In genomic region chr9:95516736-95517558, GRCh38 we compare ENCODE assay signal across 8 cellular contexts. TPM values are rescaled to one million over a fixed set of nuclear protein-coding genes. Genes with fewer than 3 reads are reported as not detected.
DNase-seq lines count a peak whose midpoint lies in the region; ATAC-seq, FAIRE-seq and TF ChIP-seq lines count a peak whose summit lies in the region.

TSS of gene PTCH1 (minus strand) at chr9:95516971.

- BruUV-seq in GM12878 (replicated peaks; lab: Mats Ljungman, UMichigan), result no TSS peak

- H2AFZ ChIP-seq in GM12878 (ENCODE audit: control insufficient read depth, low read depth, low read length), result no peak within 1 kb of the TSS

- CTCF ChIA-PET in RWPE1 (lab: Yijun Ruan, JAX) (no interaction called here), GM12878 (lab: Yijun Ruan, JAX) (no interaction called here)

- H3K4me3 ChIP-seq in GM12878 (peak within 1 kb of the TSS; percentile 48), iPS-11a (ENCODE audit: low read depth, low read length) (peak within 1 kb of the TSS; percentile 50), retinal pigment epithelial cell (ENCODE audit: low read length) (peak within 1 kb of the TSS; percentile 46)

- no peak for FAIRE-seq in GM12878 (lab: Jason Lieb, UNC)

- POLR2A ChIA-PET in RWPE1 (lab: Yijun Ruan, JAX; ENCODE audit: low non-redundant PET) (no interaction called here), GM12878 (lab: Charles Lee) (no interaction called here)

- no peak for ATAC-seq in GM12878

- intact Hi-C loops in GM12878 (cut with micrococcal nuclease; ENCODE audit: unreplicated experiment), result no loop called here

- no peaks in the 10 kb centered on the region for H3K79me2 ChIP-seq in GM12878 (ENCODE audit: control insufficient read depth, insufficient read depth, low read length)

- peak within 1 kb of the TSS; percentile 65 for H3K27ac ChIP-seq in RWPE1
- no peak within 1 kb of the TSS for H3K27ac ChIP-seq in GM12878 (ENCODE audit: control insufficient read depth, insufficient read depth)

- SMC1A ChIA-PET in GM12878 (lab: Charles Lee; ENCODE audit: uncharacterized antibody, unreplicated experiment), result no interaction called here

- peak within 1 kb of the TSS; percentile 73 for H3K4me2 ChIP-seq in GM12878 (ENCODE audit: control insufficient read depth, insufficient read depth)

- RAD21 ChIA-PET in GM12878 (lab: Charles Lee; ENCODE audit: unreplicated experiment), result no interaction called here

- no peaks in the 10 kb centered on the region for H4K20me1 ChIP-seq in GM12878 (ENCODE audit: control insufficient read depth, insufficient read depth)

- in situ Hi-C loops in GM12878 (cut with MboI), result no loop called here

- no peak for TF ChIP-seq EP300 in GM12878 (IDR thresholded peaks at IDR 0.05; ENCODE audit: borderline replicate concordance in 1 of 2, control insufficient read depth in 1 of 2, low read depth in 2 of 2, low read length in 2 of 2)

- DNase-seq in GM20000 (ENCODE audit: low spot score) (peak; percentile 57), RWPE1 (ENCODE audit: low spot score) (peak; percentile 65), GM12878 (ENCODE audit: low read depth, low spot score) (no peak), retinal pigment epithelial cell (ENCODE audit: low read depth) (no peak), DMS153 (lab: John Stamatoyannopoulos, UW) (no peak), COLO829 (ENCODE audit: low spot score) (no peak), NCI-H1105 treated with DMSO at 0.1 percent for 48 hours (lab: John Stamatoyannopoulos, UW) (no peak)

- WGBS in GM12878 (ENCODE audit: insufficient coverage, insufficient replicate concordance, low lambda C conversion rate, missing lambda C conversion rate), result 21% methylated on average over 62 of the region's 64 CpGs

- no peaks in the 10 kb centered on the region for H3K36me3 ChIP-seq in GM12878 (ENCODE audit: control insufficient read depth in 2 of 2, insufficient read depth in 2 of 2, low read length in 1 of 2)

- no peak for TF ChIP-seq POLR2A in GM12878 (IDR thresholded peaks at IDR 0.05; ENCODE audit: low read depth, low read length)

- H3K4me1 ChIP-seq in GM12878 (ENCODE audit: control insufficient read depth, insufficient read depth, low read length), result 0 out of 2 replicates have a peak, but pooled peaks cover under 1% of the 10 kb centered on the region

- peaks cover 9 to 12% of the 10 kb centered on the region in 2 experiments for H3K27me3 ChIP-seq in GM12878 (replicated peaks in 1 of 2; ENCODE audit: control insufficient read depth in 2 of 2, insufficient read depth in 2 of 2, low read length in 1 of 2)

- peaks cover 2% of the 10 kb centered on the region; the same call in 2 of the 3 replicates for H3K9me3 ChIP-seq in GM12878 (replicated peaks; ENCODE audit: control insufficient read depth, insufficient read depth, low read length)

- no peak for TF ChIP-seq RAD21 in GM12878 (IDR thresholded peaks at IDR 0.05; ENCODE audit: insufficient read depth, low read depth, low read length)

- TF ChIP-seq CTCF in GM20000 (IDR thresholded peaks at IDR 0.05; ENCODE audit: extremely low read depth, missing control alignments) (no peak), RWPE1 (conservative IDR thresholded peaks at IDR 0.05; ENCODE audit: low read depth) (no peak), GM12878 (IDR thresholded peaks at IDR 0.05 in 2 of 3, conservative IDR thresholded peaks at IDR 0.05 in 1 of 3; ENCODE audit: control insufficient read depth in 2 of 3, extremely low read depth in 1 of 3, insufficient read depth in 1 of 3, low read depth in 3 of 3, low read length in 3 of 3) (no peak), retinal pigment epithelial cell (conservative IDR thresholded peaks at IDR 0.05; ENCODE audit: low read depth, low read length) (no peak)

- no peak within 1 kb of the TSS for H3K9ac ChIP-seq in GM12878 (ENCODE audit: control insufficient read depth, insufficient read depth, low read length)

TF ChIP-seq in GM12878, 131 proteins besides CTCF, POLR2A, EP300 and RAD21 (continues in another document):
- TF ChIP-seq PML (IDR thresholded peaks at IDR 0.05; ENCODE audit: low read length) (no peak), ZNF207 (IDR thresholded peaks at IDR 0.05; ENCODE audit: borderline replicate concordance) (no peak), BHLHE40 (IDR thresholded peaks at IDR 0.05; ENCODE audit: borderline replicate concordance in 1 of 2, low read depth in 2 of 2, low read length in 1 of 2) (peak in 1 of 2 experiments; percentile 37; a peak in 2 of 4 replicates), HDAC6 (IDR thresholded peaks at IDR 0.05; ENCODE audit: unreplicated experiment) (no peak), RAD51 (IDR thresholded peaks at IDR 0.05) (peak; percentile 42; the same call in 1 of the 2 replicates), GABPA (IDR thresholded peaks at IDR 0.05; ENCODE audit: low read depth) (no peak), RCOR1 (conservative IDR thresholded peaks at IDR 0.05; ENCODE audit: low read depth, low read length) (no peak), KDM1A (IDR thresholded peaks at IDR 0.05; ENCODE audit: borderline replicate concordance) (no peak), ETV6 (conservative IDR thresholded peaks at IDR 0.05 in 1 of 2, IDR thresholded peaks at IDR 0.05 in 1 of 2; ENCODE audit: borderline replicate concordance in 1 of 2, low read depth in 1 of 2) (no peak), BCLAF1 (IDR thresholded peaks at IDR 0.05) (no peak), CBX5 (IDR thresholded peaks at IDR 0.05; ENCODE audit: low read depth) (no peak), POLR2AphosphoS5 (IDR thresholded peaks at IDR 0.05; ENCODE audit: low read length) (no peak)
- TF ChIP-seq, protein P1, sequence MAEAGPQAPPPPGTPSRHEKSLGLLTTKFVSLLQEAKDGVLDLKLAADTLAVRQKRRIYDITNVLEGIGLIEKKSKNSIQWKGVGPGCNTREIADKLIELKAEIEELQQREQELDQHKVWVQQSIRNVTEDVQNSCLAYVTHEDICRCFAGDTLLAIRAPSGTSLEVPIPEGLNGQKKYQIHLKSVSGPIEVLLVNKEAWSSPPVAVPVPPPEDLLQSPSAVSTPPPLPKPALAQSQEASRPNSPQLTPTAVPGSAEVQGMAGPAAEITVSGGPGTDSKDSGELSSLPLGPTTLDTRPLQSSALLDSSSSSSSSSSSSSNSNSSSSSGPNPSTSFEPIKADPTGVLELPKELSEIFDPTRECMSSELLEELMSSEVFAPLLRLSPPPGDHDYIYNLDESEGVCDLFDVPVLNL (IDR thresholded peaks at IDR 0.05; ENCODE audit: low read depth, low read length), result no peak

RNA-seq across cellular contexts. Expression of gene PTCH1, which starts in this region (rescaled TPM):
- total RNA-seq in GM12878 (2013; cell fraction: nucleolus; rRNA removed), result 8.2 and 14.4 TPM in 2 replicates
- 1.7 and 2.9 TPM in 2 replicates for total RNA-seq in GM12878 (2014; rRNA removed)
- 0.92 and 1.5 TPM in 2 replicates for total RNA-seq in GM12878 (2014; rRNA removed; fragmentation: Illumina TruSeq; extraction: Trizol)
- 4.0 and 5.7 TPM in 2 replicates for total RNA-seq in GM12878 (2021)
- polyA plus RNA-seq in GM12878 (2011; ENCODE audit: low read depth), result 3.3 TPM
- 4.8 and 6.1 TPM in 2 replicates for polyA plus RNA-seq in GM12878 (2011; rRNA removed)
- 4.7 and 10.5 TPM in 2 replicates for polyA plus RNA-seq in GM12878 (2011; cell fraction: cytosol; rRNA removed)
- polyA plus RNA-seq in GM12878 (2011; cell fraction: nucleus; rRNA removed), result 19.4 TPM in 2 replicates
- 4.5 and 5.3 TPM in 2 replicates for polyA plus RNA-seq in GM12878 (2012)
- polyA plus RNA-seq in GM12878 (2014; fragmentation: Illumina TruSeq; extraction: Trizol), result 2.8 and 3.0 TPM in 2 replicates
- polyA plus RNA-seq in GM12878 (2014; fragmentation: Nextera tagmentation; extraction: Ambion mirVana), result under 1 TPM; 0.16 to 0.48 TPM
- 2.5 and 3.2 TPM in 2 replicates for polyA plus RNA-seq in GM12878 (2014; rRNA removed)
- 1 to 10 TPM; 2.3 TPM for polyA plus RNA-seq in GM12878 (2016; fragmentation: Nextera tagmentation; extraction: Ambion mirVana)
- polyA minus RNA-seq in GM12878 (2011; rRNA and poly(A)+ RNA removed), result 17.5 and 21.4 TPM in 2 replicates
- polyA minus RNA-seq in GM12878 (2011; cell fraction: cytosol; rRNA and poly(A)+ RNA removed), result 9.3 and 12.0 TPM in 2 replicates
- 21.4 and 38.0 TPM in 2 replicates for polyA minus RNA-seq in GM12878 (2011; cell fraction: nucleus; rRNA and poly(A)+ RNA removed)

Comparison
In these comparisons a context has a peak if more than half of its experiments do, and no peak if none do; other contexts are left out.
1. DNase-seq: peak in GM20000 (single experiment) and RWPE1 (single experiment); none in GM12878 (single experiment), retinal pigment epithelial cell (single experiment), DMS153 (single experiment), COLO829 (single experiment) and NCI-H1105 treated with DMSO at 0.1 percent for 48 hours (single experiment).
2. Peak in every context shown above with its lines, with median percentiles within 50 percentile points of each other: H3K4me3 ChIP-seq.